1 cellular context compared by ENCODE assay signal in genomic region chr14:93173943-93174395, GRCh38.
TF ChIP-seq lines count a peak whose summit lies in the region.

No MANE protein-coding gene starts in this region.

TF ChIP-seq in HepG2, 621 proteins besides CTCF, POLR2A, EP300 and RAD21 (continues in another document):
- TF ChIP-seq MAX (IDR thresholded peaks at IDR 0.05) (peak; percentile 51; the same call in 1 of the 2 replicates), THRA (CRISPR knock-in tag; IDR thresholded peaks at IDR 0.05; ENCODE audit: borderline replicate concordance) (no peak), MYNN (CRISPR knock-in tag; IDR thresholded peaks at IDR 0.05; ENCODE audit: low read depth) (no peak), ZNF775 (CRISPR knock-in tag; IDR thresholded peaks at IDR 0.05; ENCODE audit: borderline replicate concordance) (no peak), ZNF20 (CRISPR knock-in tag; IDR thresholded peaks at IDR 0.05) (no peak), E2F2 (CRISPR knock-in tag; IDR thresholded peaks at IDR 0.05; ENCODE audit: borderline replicate concordance) (no peak), PHB2 (IDR thresholded peaks at IDR 0.05; ENCODE audit: partially characterized antibody) (no peak), DMTF1 (CRISPR knock-in tag; IDR thresholded peaks at IDR 0.05) (no peak), SP5 (CRISPR knock-in tag; IDR thresholded peaks at IDR 0.05; ENCODE audit: borderline replicate concordance, low read depth) (no peak), ZNF18 (CRISPR knock-in tag; IDR thresholded peaks at IDR 0.05; ENCODE audit: insufficient replicate concordance) (no peak), TFDP1 (CRISPR knock-in tag; IDR thresholded peaks at IDR 0.05; ENCODE audit: borderline replicate concordance) (no peak), ZNF12 (CRISPR knock-in tag; IDR thresholded peaks at IDR 0.05) (no peak), SRF (IDR thresholded peaks at IDR 0.05; ENCODE audit: low read depth, low read length) (no peak), ZNF878 (CRISPR knock-in tag; IDR thresholded peaks at IDR 0.05) (no peak), TP53 (CRISPR knock-in tag; conservative IDR thresholded peaks at IDR 0.05) (no peak), ZNF230 (CRISPR knock-in tag; IDR thresholded peaks at IDR 0.05) (no peak), SRSF1 (optimal IDR thresholded peaks at IDR 0.05; ENCODE audit: low read depth, low read length) (no peak), PRDM15 (CRISPR knock-in tag; IDR thresholded peaks at IDR 0.05) (peak; percentile 81; the same call in 1 of the 2 replicates), ZBTB25 (CRISPR knock-in tag; IDR thresholded peaks at IDR 0.05) (no peak), HINFP (CRISPR knock-in tag; IDR thresholded peaks at IDR 0.05; ENCODE audit: low read depth) (no peak), FOXM1 (CRISPR knock-in tag; IDR thresholded peaks at IDR 0.05) (no peak), CEBPG (CRISPR knock-in tag; IDR thresholded peaks at IDR 0.05) (no peak), CEBPB (IDR thresholded peaks at IDR 0.05; ENCODE audit: borderline replicate concordance, low read depth, low read length) (no peak), KLF16 (CRISPR knock-in tag; IDR thresholded peaks at IDR 0.05) (no peak), RFX5 (IDR thresholded peaks at IDR 0.05; ENCODE audit: low read depth, low read length) (peak; percentile 96), ZBTB43 (CRISPR knock-in tag; conservative IDR thresholded peaks at IDR 0.05) (no peak), RORA (CRISPR knock-in tag; IDR thresholded peaks at IDR 0.05) (no peak), SP1 (IDR thresholded peaks at IDR 0.05) (no peak), SP1 (CRISPR knock-in tag; IDR thresholded peaks at IDR 0.05) (no peak), TBX3 (IDR thresholded peaks at IDR 0.05; ENCODE audit: borderline replicate concordance) (no peak), ZNF687 (CRISPR knock-in tag; IDR thresholded peaks at IDR 0.05) (peak; percentile 52; the same call in 1 of the 2 replicates), ISL2 (CRISPR knock-in tag; IDR thresholded peaks at IDR 0.05) (no peak), ADNP (CRISPR knock-in tag; IDR thresholded peaks at IDR 0.05) (no peak)
